ENCODE assay signal across 11 cellular contexts in the genomic region with DNA sequence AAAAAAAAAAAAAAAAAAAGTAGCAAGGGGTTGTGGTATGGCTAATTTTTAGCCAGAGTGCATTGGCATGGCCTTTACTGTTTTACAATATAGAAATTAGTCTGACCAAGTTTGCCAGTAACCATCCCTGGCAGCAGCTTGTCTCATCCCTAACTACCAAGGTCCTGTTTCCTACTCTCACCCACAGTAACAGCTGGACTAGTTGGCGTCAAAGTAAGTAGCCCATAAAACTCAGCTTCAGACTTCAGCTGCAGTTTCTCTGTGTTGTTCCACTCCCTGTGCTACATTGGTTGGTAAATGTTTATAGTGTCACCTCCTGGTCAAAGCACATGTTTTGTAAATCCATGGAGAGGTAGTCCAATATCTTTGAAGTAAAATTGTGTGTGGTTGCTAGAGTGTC.
DNase-seq lines count a peak whose midpoint lies in the region; ATAC-seq lines count a peak whose summit lies in the region.
"Had no signal": no experiment of that assay in that cellular context is flagged by ENCODE, and none has a peak within 500 bp of the region (broad histone marks: within the 10 kb centered on the region; RNA-seq: fewer than 3 reads in every experiment).

No MANE protein-coding gene starts in this region.

- ATAC-seq in GM18873 (IDR thresholded peaks at IDR 0.05; ENCODE audit: low FRiP score, unreplicated experiment): peak; percentile 46

- DNase-seq in H4 (ENCODE audit: low spot score) (peak; percentile 68), M059J (ENCODE audit: low read depth) (peak; percentile 25), renal cortical epithelial cell (ENCODE audit: low read depth) (peak; percentile 79), NCI-H1417 (lab: John Stamatoyannopoulos, UW) (no peak), mucosa of gallbladder (ENCODE audit: low spot score) (no peak)
- DNase-seq in activated naive CD4-positive, alpha-beta T cell (lab: John Stamatoyannopoulos, UW): no peak
- DNase-seq: activated CD8-positive, alpha-beta memory T cell treated with anti-CD3 and anti-CD28 coated beads for 24 hours; CD4-positive, CD25-positive, alpha-beta regulatory T cell; GM23248; stimulated activated naive CD4-positive, alpha-beta T cell treated with Interleukin-2 at 50 U/mL for 16 hours had no signal

Comparison
In these comparisons a context has a peak if more than half of its experiments do, and no peak if none do; other contexts are left out.
1. DNase-seq: peak in H4 (single experiment), M059J (single experiment) and renal cortical epithelial cell (single experiment); none in NCI-H1417 (0 of 3), mucosa of gallbladder (single experiment) and activated naive CD4-positive, alpha-beta T cell (0 of 4).